In the genomic region with DNA sequence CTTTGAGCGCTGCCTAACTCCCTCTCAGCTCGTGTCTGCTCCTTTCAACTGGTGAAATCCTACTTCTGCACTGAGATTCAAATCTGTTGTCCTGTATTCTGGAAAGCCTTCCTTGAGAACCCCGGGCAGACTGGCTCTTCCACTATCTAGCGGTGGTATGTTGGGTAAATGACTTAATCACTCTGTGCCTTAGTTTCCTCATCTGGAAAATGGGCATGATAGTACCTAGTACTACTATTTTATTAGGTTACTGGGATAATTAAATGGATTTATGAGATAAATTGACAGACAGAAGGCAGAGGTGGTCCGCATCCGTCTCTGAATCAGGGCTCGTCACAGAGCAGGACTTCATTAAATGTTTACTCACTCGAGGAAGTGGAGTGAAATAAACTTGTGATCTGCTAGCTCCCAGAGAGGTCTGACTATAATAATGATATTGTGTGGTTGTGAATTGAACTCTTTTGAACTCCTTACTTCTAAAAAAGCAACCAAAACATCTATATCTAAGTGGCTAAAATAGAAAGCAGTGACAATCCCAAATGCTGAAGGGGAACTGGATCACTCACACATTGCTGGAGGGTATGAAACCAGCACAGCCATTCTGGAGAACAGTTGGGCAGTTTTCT, we compare ENCODE assay signal across 1 cellular context.
A peak's percentile ranks its signal among the peaks of the same experiment; 100 is the strongest.
TF ChIP-seq lines count a peak whose summit lies in the region.

No MANE protein-coding gene starts in this region.

TF ChIP-seq in H1, 55 proteins besides CTCF, POLR2A, EP300 and RAD21:
- TF ChIP-seq KDM1A (IDR thresholded peaks at IDR 0.05; ENCODE audit: borderline replicate concordance, low read length): 0 out of 2 replicates have a peak, but pooled peaks have one; percentile 45
- no peak for TF ChIP-seq KDM4A (IDR thresholded peaks at IDR 0.05; ENCODE audit: low read depth, low read length, severe bottlenecking)
